24 cellular contexts compared by ENCODE assay signal in genomic region chr4:26544421-26544820, GRCh38.
"Had no signal": no experiment of that assay in that cellular context is flagged by ENCODE, and none has a peak within 500 bp of the region (broad histone marks: within the 10 kb centered on the region; RNA-seq: fewer than 3 reads in every experiment).

No MANE protein-coding gene starts in this region.

- H3K36me3 ChIP-seq: stomach, suprapubic skin, thoracic aorta, thyroid gland, tibial artery, tibial nerve, transverse colon, upper lobe of left lung, upper lobe of right lung, uterus, vagina had no signal

- H3K4me1 ChIP-seq: suprapubic skin, testis, thyroid gland, tibial artery, tibial nerve, transverse colon, upper lobe of left lung, upper lobe of right lung, uterus, vagina had no signal

- H3K9me3 ChIP-seq: testis, thyroid gland, vagina had no signal

- H3K4me3 ChIP-seq: stomach, suprapubic skin, testis, thoracic aorta, thyroid gland, tibial artery, tibial nerve, transverse colon, upper lobe of left lung, upper lobe of right lung, uterus, vagina had no signal

- DNase-seq: stimulated activated CD4-positive, alpha-beta T cell treated with anti-CD3 and anti-CD28 coated beads, Interleukin-2, amount 100 ng/mL, for 48 hours; stimulated activated CD4-positive, alpha-beta T cell treated with anti-CD3 and anti-CD28 coated beads, Interleukin-4, amount 100 ng/mL, for 1 hour; stimulated activated CD4-positive, alpha-beta T cell treated with anti-CD3 and anti-CD28 coated beads, Interleukin-4, amount 100 ng/mL, for 24 hours; stimulated activated CD4-positive, alpha-beta T cell treated with anti-CD3 and anti-CD28 coated beads, Interleukin-4, amount 100 ng/mL, for 4 hours; stimulated activated CD8-positive, alpha-beta memory T cell treated with anti-CD3 and anti-CD28 coated beads, Interleukin-4, amount 100 ng/mL, for 48 hours; stimulated activated naive B cell treated with anti-CD40 and anti-IgM and Interleukin-4, amounts not matched to agents 10 μg/mL and 1 μg/mL and 100 μg/mL, for 72 hours; stimulated activated naive CD4-positive, alpha-beta T cell; stimulated activated naive CD4-positive, alpha-beta T cell treated with Interleukin-2 at 50 U/mL for 16 hours; stimulated activated naive CD8-positive, alpha-beta T cell treated with anti-CD3 and anti-CD28 coated beads, Interleukin-15, amount 100 ng/mL, for 72 hours; stimulated activated naive CD8-positive, alpha-beta T cell treated with anti-CD3 and anti-CD28 coated beads, Interleukin-15, Interleukin-2, amounts not matched to agents 100 U/mL and 50 U/mL, for 24 hours; stomach; substantia nigra; testis; thyroid gland; tibial artery; transverse colon; trophoblast cell; upper lobe of left lung; upper lobe of right lung; uterus had no signal

- H3K27ac ChIP-seq: stomach, suprapubic skin, testis, thoracic aorta, thyroid gland, tibial artery, tibial nerve, transverse colon, upper lobe of left lung, upper lobe of right lung, uterus, vagina had no signal
